ENCODE assay signal across 32 cellular contexts in the genomic region with DNA sequence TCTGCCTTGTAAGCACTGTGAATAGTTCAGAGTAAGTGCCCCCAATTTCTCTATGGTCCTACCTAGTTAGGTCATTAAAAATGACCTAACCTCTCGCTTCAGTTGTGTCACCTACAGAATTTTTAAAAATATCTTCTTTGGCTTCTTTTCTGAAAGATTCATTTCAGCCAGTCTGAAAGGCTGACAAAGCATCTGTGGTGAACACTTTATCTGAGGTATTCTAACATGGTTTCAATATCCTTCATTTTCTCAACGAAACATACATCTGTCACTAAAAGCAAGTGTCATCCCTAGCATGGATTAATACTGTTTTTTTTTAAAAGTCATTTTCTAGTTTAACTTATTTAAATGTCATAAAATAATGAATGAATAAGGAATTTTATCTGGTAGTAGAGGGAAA.
"Had no signal": no experiment of that assay in that cellular context is flagged by ENCODE, and none has a peak within 500 bp of the region (broad histone marks: within the 10 kb centered on the region; RNA-seq: fewer than 3 reads in every experiment).

No MANE protein-coding gene starts in this region.

- H3K4me3 ChIP-seq: K562, PC-9 had no signal

- DNase-seq: activated CD4-positive, alpha-beta T cell treated with anti-CD3 and anti-CD28 coated beads for 1 hour; activated CD4-positive, alpha-beta T cell treated with anti-CD3 and anti-CD28 coated beads for 48 hours; activated CD4-positive, CD25-positive, alpha-beta regulatory T cell; activated CD8-positive, alpha-beta memory T cell treated with anti-CD3 and anti-CD28 coated beads, Interleukin-2, amount 50 U/mL, for 4 hours; activated effector memory CD4-positive, alpha-beta T cell treated with Interleukin-2 at 50 U/mL for 16 hours; activated naive CD4-positive, alpha-beta T cell treated with anti-CD3 and anti-CD28 coated beads, Interleukin-2, amount 50 U/mL, for 16 hours; anterior cingulate cortex; caudate nucleus; cerebellar nuclear complex; IMR-90; Karpas-422; NCI-H1092 treated with DMSO at 0.1 percent for 48 hours; NCI-H1417; NCI-H146; NCI-H187; NCI-H2029 treated with DMSO at 0.1 percent for 48 hours; NCI-H2107; NCI-H2171; NCI-H510A; NCI-H526; NCI-H748 treated with DMSO at 0.1 percent for 48 hours; PC-9; Right ventricle myocardium superior; SW 1271; T-helper 1 cell; T-helper 2 cell; T-helper 9 cell; WERI-Rb-1 had no signal

- H3K9me3 Mint-ChIP-seq: activated T-helper 1 cell treated with anti-CD3 and anti-CD28 coated beads, Interleukin-12 subunit alpha, Interleukin-12 subunit beta, Interleukin-2, Interleukin-4 antibody, amounts not matched to agents 30 ng/mL and 10 ng/mL and 1 ng/mL, durations not matched to agents 14 hours and 24 hours and 36 hours; brain had no signal

- H3K27ac ChIP-seq: PC-9, WERI-Rb-1 had no signal

- H2AFZ ChIP-seq: PC-9 had no signal

- H3K4me3 Mint-ChIP-seq: activated T-helper 1 cell treated with anti-CD3 and anti-CD28 coated beads, Interleukin-12 subunit alpha, Interleukin-12 subunit beta, Interleukin-2, Interleukin-4 antibody, amounts not matched to agents 30 ng/mL and 10 ng/mL and 1 ng/mL, durations not matched to agents 14 hours and 24 hours and 36 hours; brain had no signal

- FAIRE-seq: bronchial epithelial cell, K562 had no signal

- H3K27ac Mint-ChIP-seq: activated T-helper 1 cell treated with anti-CD3 and anti-CD28 coated beads, Interleukin-12 subunit alpha, Interleukin-12 subunit beta, Interleukin-2, Interleukin-4 antibody, amounts not matched to agents 30 ng/mL and 10 ng/mL and 1 ng/mL, durations not matched to agents 14 hours and 24 hours and 36 hours; brain had no signal

- H3K4me2 ChIP-seq: PC-9 had no signal

- ATAC-seq: K562 had no signal
